8 cellular contexts compared by ENCODE assay signal in genomic region chr7:522071-522937, GRCh38. TPM values are rescaled to one million over a fixed set of nuclear protein-coding genes. Genes with fewer than 3 reads are reported as not detected.
DNase-seq lines count a peak whose midpoint lies in the region; ATAC-seq and TF ChIP-seq lines count a peak whose summit lies in the region.

No MANE protein-coding gene starts in this region.

- no peak overlapping the region for H3K4me3 ChIP-seq in fibroblast of mammary gland (ENCODE audit: control insufficient read depth, low read depth, low read length)

- DNase-seq in Daoy (ENCODE audit: low read depth) (peak; percentile 70), fibroblast of mammary gland (ENCODE audit: low read depth) (peak; percentile 15), T-helper 9 cell (no peak), cortex of kidney (lab: John Stamatoyannopoulos, UW) (no peak), NCI-H524 treated with DMSO at 0.1 percent for 48 hours (lab: John Stamatoyannopoulos, UW) (no peak)
- peak in 2 of 10 donors; percentile 33 to 37 for DNase-seq in naive thymus-derived CD8-positive, alpha-beta T cell

- H3K27me3 Mint-ChIP-seq in naive thymus-derived CD8-positive, alpha-beta T cell = peaks cover 6 to 31% (median 16%) of the 10 kb centered on the region in 5 donors

- POLR2A ChIA-PET in naive thymus-derived CD8-positive, alpha-beta T cell (lab: Charles Lee) = no interaction called here

- H3K27ac Mint-ChIP-seq in naive thymus-derived CD8-positive, alpha-beta T cell = peak overlapping the region in 1 of 10 donors; percentile 46

- H3K27ac ChIP-seq in VCaP = peak overlapping the region; percentile 51; the same call in 1 of the 2 replicates

- peak; percentile 47 for ATAC-seq in HG03378 (IDR thresholded peaks at IDR 0.05; ENCODE audit: unreplicated experiment)
- ATAC-seq in naive thymus-derived CD8-positive, alpha-beta T cell = peak; percentile 38 to 55

- peaks cover 7 to 22% (median 14%) of the 10 kb centered on the region in 4 donors for H3K4me1 Mint-ChIP-seq in naive thymus-derived CD8-positive, alpha-beta T cell

- TF ChIP-seq CTCF in VCaP (conservative IDR thresholded peaks at IDR 0.05) (no peak), fibroblast of mammary gland (conservative IDR thresholded peaks at IDR 0.05; ENCODE audit: control insufficient read depth, insufficient read depth, low read depth, low read length) (no peak)

- peaks cover 0 to 3% (median 0%) of the 10 kb centered on the region in 3 donors for H3K36me3 Mint-ChIP-seq in naive thymus-derived CD8-positive, alpha-beta T cell

- peak overlapping the region; percentile 36 to 81 (median 66) for H3K4me3 Mint-ChIP-seq in naive thymus-derived CD8-positive, alpha-beta T cell

- peaks cover 0 to 2% (median 0%) of the 10 kb centered on the region in 9 donors for H3K9me3 Mint-ChIP-seq in naive thymus-derived CD8-positive, alpha-beta T cell

RNA-seq across cellular contexts. Expression of gene PDGFA, which starts 2.7 kb away (rescaled TPM):
- 23.1 and 34.1 TPM in 2 replicates for total RNA-seq in Daoy (2014; rRNA removed; shearing (Covaris generic))
- total RNA-seq in naive thymus-derived CD8-positive, alpha-beta T cell = under 1 TPM; 0.21 to 0.30 TPM
- not detected for polyA plus RNA-seq in naive thymus-derived CD8-positive, alpha-beta T cell

Comparison
In these comparisons a context has a peak if more than half of its experiments do, and no peak if none do; other contexts are left out.
1. DNase-seq: peak in Daoy (single experiment) and fibroblast of mammary gland (single experiment); none in T-helper 9 cell (single experiment), cortex of kidney (single experiment) and NCI-H524 treated with DMSO at 0.1 percent for 48 hours (single experiment).
2. RNA of gene PDGFA, which starts 2.7 kb away (total RNA-seq): 23.1 to 34.1 TPM in Daoy; 0.21 to 0.30 TPM in naive thymus-derived CD8-positive, alpha-beta T cell; every median in the first group is over 10 times any median in the second.